ENCODE assay signal across 8 cellular contexts in genomic region chr11:66510990-66511339, GRCh38. TPM values are rescaled to one million over a fixed set of nuclear protein-coding genes. Genes with fewer than 3 reads are reported as not detected.
DNase-seq lines count a peak whose midpoint lies in the region; ATAC-seq and TF ChIP-seq lines count a peak whose summit lies in the region.

No MANE protein-coding gene starts in this region.

- H3K27ac ChIP-seq in DND-41 (ENCODE audit: low read length) (peak overlapping the region; percentile 55), RWPE1 (peak overlapping the region; percentile 60)

- H3K9me3 Mint-ChIP-seq in progenitor cell of endocrine pancreas (ENCODE audit: low read depth), result no peaks in the 10 kb centered on the region

- H3K27me3 Mint-ChIP-seq in progenitor cell of endocrine pancreas, result no peaks in the 10 kb centered on the region

- H3K4me1 ChIP-seq in DND-41 (ENCODE audit: insufficient read depth, low read length), result peaks cover 24% of the 10 kb centered on the region

- peaks cover 14% of the 10 kb centered on the region for H3K36me3 Mint-ChIP-seq in progenitor cell of endocrine pancreas (ENCODE audit: insufficient read depth)

- H3K9ac ChIP-seq in DND-41 (ENCODE audit: low read depth, low read length), result peak overlapping the region; percentile 67

- H3K9me3 ChIP-seq in DND-41 (ENCODE audit: insufficient read depth, low read length, severe bottlenecking), result no peaks in the 10 kb centered on the region

- peaks cover 7% of the 10 kb centered on the region for H3K4me1 Mint-ChIP-seq in progenitor cell of endocrine pancreas (ENCODE audit: low read depth)

- CTCF ChIA-PET in RWPE1 (lab: Yijun Ruan, JAX), result interaction anchor here (0.5 kb wide), 1 partner anchor 34 kb away, joined by 3 read pairs; no protein-coding TSS in a partner anchor

- POLR2A ChIA-PET in RWPE1 (lab: Yijun Ruan, JAX; ENCODE audit: low non-redundant PET), result interaction anchor here (0.8 kb wide), 1 partner anchor 60 kb away, joined by 3 read pairs; no protein-coding TSS in a partner anchor

- H3K27ac Mint-ChIP-seq in progenitor cell of endocrine pancreas, result peak overlapping the region; percentile 95

- H4K20me1 ChIP-seq in DND-41 (ENCODE audit: insufficient read depth, low read length), result no peaks in the 10 kb centered on the region

- peaks cover 15% of the 10 kb centered on the region for H3K79me2 ChIP-seq in DND-41 (ENCODE audit: insufficient read depth, low read length)

- peak overlapping the region; percentile 96 for H3K4me3 Mint-ChIP-seq in progenitor cell of endocrine pancreas (ENCODE audit: low read depth)

- H2AFZ ChIP-seq in DND-41 (ENCODE audit: low read depth, low read length), result peak overlapping the region; percentile 96

- ATAC-seq in DND-41 (ENCODE audit: insufficient read depth, low read depth) (no peak), HG03469 (IDR thresholded peaks at IDR 0.05; ENCODE audit: unreplicated experiment) (no peak)

- TF ChIP-seq CTCF in DND-41 (IDR thresholded peaks at IDR 0.05; ENCODE audit: borderline replicate concordance, extremely low read depth, low read length, poor library complexity, severe bottlenecking) (no peak), RWPE1 (conservative IDR thresholded peaks at IDR 0.05; ENCODE audit: low read depth) (no peak), fibroblast of mammary gland (conservative IDR thresholded peaks at IDR 0.05; ENCODE audit: control insufficient read depth, insufficient read depth, low read depth, low read length) (no peak), progenitor cell of endocrine pancreas (IDR thresholded peaks at IDR 0.05; ENCODE audit: unreplicated experiment) (no peak)

- no peaks in the 10 kb centered on the region for H3K27me3 ChIP-seq in DND-41 (ENCODE audit: insufficient read depth, low read length, poor library complexity)

- DNase-seq in DND-41 (no peak), RWPE1 (ENCODE audit: low spot score) (no peak), fibroblast of mammary gland (ENCODE audit: low read depth) (no peak), progenitor cell of endocrine pancreas (ENCODE audit: low spot score, unreplicated experiment) (no peak), AML-193 (lab: John Stamatoyannopoulos, UW) (no peak), pons (ENCODE audit: low spot score) (no peak), DMS79 (lab: John Stamatoyannopoulos, UW) (no peak)

- H3K4me2 ChIP-seq in DND-41 (ENCODE audit: insufficient read depth, low read length), result peak overlapping the region; percentile 95

- peaks cover 39% of the 10 kb centered on the region for H3K36me3 ChIP-seq in DND-41 (ENCODE audit: insufficient read depth, low read length)

- peak overlapping the region; percentile 83 to 88 for H3K4me3 ChIP-seq in DND-41 (ENCODE audit: low read depth in 1 of 2, low read length in 2 of 2)
- H3K4me3 ChIP-seq in fibroblast of mammary gland (ENCODE audit: control insufficient read depth, low read depth, low read length), result peak overlapping the region; percentile 99

RNA-seq across cellular contexts. Expression of gene BBS1, which starts 0.5 kb away (rescaled TPM):
- total RNA-seq in progenitor cell of endocrine pancreas, result 75.4 and 80.3 TPM in 2 replicates

RNA-seq across cellular contexts. Expression of gene DPP3, which starts 30.7 kb away (rescaled TPM):
- total RNA-seq in progenitor cell of endocrine pancreas, result 78.7 and 79.7 TPM in 2 replicates

RNA-seq across cellular contexts. Expression of gene ZDHHC24, which starts 34.9 kb away (rescaled TPM):
- total RNA-seq in progenitor cell of endocrine pancreas, result 9.7 and 10.5 TPM in 2 replicates

RNA-seq across cellular contexts. Expression of gene ACTN3, which starts 35.7 kb away (rescaled TPM):
- 0.43 and 0.44 TPM in 2 replicates for total RNA-seq in progenitor cell of endocrine pancreas

RNA-seq across cellular contexts. Expression of gene PELI3, which starts 44.3 kb away (rescaled TPM):
- 16.9 and 17.8 TPM in 2 replicates for total RNA-seq in progenitor cell of endocrine pancreas
